Comparison of ENCODE assay signal across 8 cellular contexts in genomic region chrX:41265615-41266014, GRCh38.
DNase-seq lines count a peak whose midpoint lies in the region; ATAC-seq and TF ChIP-seq lines count a peak whose summit lies in the region.

No MANE protein-coding gene starts in this region.

- no peak for TF ChIP-seq CTCF in foreskin fibroblast (IDR thresholded peaks at IDR 0.05; ENCODE audit: low read depth, low read length)

- peak; percentile 62 for DNase-seq in activated CD8-positive, alpha-beta memory T cell treated with anti-CD3 and anti-CD28 coated beads for 24 hours
- DNase-seq in foreskin fibroblast: peak; percentile 23 to 46
- DNase-seq in stimulated activated CD8-positive, alpha-beta memory T cell treated with anti-CD3 and anti-CD28 coated beads, Interleukin-12 subunit alpha, Interleukin-12 subunit beta, amount 100 ng/mL, for 1 hour (ENCODE audit: low read depth): peak; percentile 20
- DNase-seq in DMS114 treated with DMSO at 0.1 percent for 48 hours (lab: John Stamatoyannopoulos, UW; ENCODE audit: unreplicated experiment): no peak
- no peak for DNase-seq in NCI-H2171 (lab: John Stamatoyannopoulos, UW)
- DNase-seq in NCI-H2196 (lab: John Stamatoyannopoulos, UW; ENCODE audit: unreplicated experiment): no peak

- ATAC-seq in HG03432 (IDR thresholded peaks at IDR 0.05; ENCODE audit: unreplicated experiment) (peak; percentile 62), HG02678 (IDR thresholded peaks at IDR 0.05; ENCODE audit: unreplicated experiment) (no peak)

- H3K4me3 ChIP-seq in foreskin fibroblast (ENCODE audit: low read depth in 1 of 2, low read length in 2 of 2): peak overlapping the region in 1 of 2 donors; percentile 11

Comparison
In these comparisons a context has a peak if more than half of its experiments do, and no peak if none do; other contexts are left out.
1. DNase-seq: peak in activated CD8-positive, alpha-beta memory T cell treated with anti-CD3 and anti-CD28 coated beads for 24 hours (single experiment), foreskin fibroblast (2 of 2) and stimulated activated CD8-positive, alpha-beta memory T cell treated with anti-CD3 and anti-CD28 coated beads, Interleukin-12 subunit alpha, Interleukin-12 subunit beta, amount 100 ng/mL, for 1 hour (single experiment); none in DMS114 treated with DMSO at 0.1 percent for 48 hours (single experiment), NCI-H2171 (single experiment) and NCI-H2196 (single experiment).